Comparison of ENCODE assay signal across 15 cellular contexts in the genomic region with DNA sequence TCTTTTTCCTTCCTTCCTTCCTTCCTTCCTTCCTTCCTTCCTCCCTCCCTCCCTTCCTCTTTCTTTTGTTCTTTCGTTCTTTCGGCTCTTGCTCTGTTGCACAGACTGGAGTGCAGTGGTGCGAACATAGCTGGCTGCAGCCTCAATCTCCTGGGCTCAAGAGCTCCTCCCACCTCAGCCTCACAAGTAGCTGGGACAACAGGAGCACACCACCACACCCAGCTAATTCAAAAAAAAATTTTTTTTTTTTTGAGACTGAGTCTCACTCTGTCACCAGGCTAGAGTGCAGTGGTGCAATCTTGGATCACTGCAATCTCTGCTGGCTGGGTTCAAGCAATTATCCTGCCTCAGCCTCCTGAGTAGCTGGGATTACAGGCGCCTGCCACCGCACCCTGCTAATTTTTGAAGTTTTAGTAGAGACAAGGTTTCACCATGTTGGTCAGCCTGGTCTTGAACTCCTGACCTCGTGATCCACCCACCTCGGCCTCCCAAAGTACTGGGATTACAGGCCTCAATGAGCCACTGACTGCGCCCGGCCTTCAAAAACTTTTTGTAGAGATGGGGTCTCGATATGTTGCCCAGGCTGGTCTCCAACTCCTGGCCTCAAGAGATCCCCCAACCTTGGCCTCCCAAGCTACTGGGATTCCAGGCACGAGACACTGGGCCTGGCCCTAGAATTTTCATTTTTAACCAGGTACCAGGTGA. TPM values are rescaled to one million over a fixed set of nuclear protein-coding genes. Genes with fewer than 3 reads are reported as not detected.
"Had no signal": no experiment of that assay in that cellular context is flagged by ENCODE, and none has a peak within 500 bp of the region (broad histone marks: within the 10 kb centered on the region; RNA-seq: fewer than 3 reads in every experiment).

No MANE protein-coding gene starts in this region.

RNA-seq across cellular contexts. Expression of gene GOLGA6L7, which starts 13.3 kb away (rescaled TPM):
- total RNA-seq: activated CD4-positive, alpha-beta memory T cell treated with anti-CD3 and anti-CD28 coated beads, Interleukin-2, amount 10 ng/mL, durations not matched to agents 7 days and 5 days; activated CD4-positive, alpha-beta T cell treated with anti-CD3 and anti-CD28 coated beads, Interleukin-2, amount 10 ng/mL, durations not matched to agents 7 days and 5 days; activated naive CD4-positive, alpha-beta T cell treated with anti-CD3 and anti-CD28 coated beads, Interleukin-2, amount 50 U/mL, for 72 hours; activated naive CD8-positive, alpha-beta T cell treated with anti-CD3 and anti-CD28 coated beads, Interleukin-2, amount 10 ng/mL, durations not matched to agents 7 days and 5 days; activated T-cell treated with anti-CD3 and anti-CD28 coated beads, Interleukin-2, amount 50 U/mL, for 72 hours; astrocyte; bronchial epithelial cell; chondrocyte; dermis blood vessel endothelial cell; esophagus muscularis mucosa; foreskin keratinocyte; gastrocnemius medialis; heart left ventricle; T-helper 1 cell treated with Interleukin-12 subunit alpha and Interleukin-12 subunit beta and Interleukin-4 antibody, amounts not matched to agents 30 ng/mL and 1 ng/mL, for 36 hours; WTC11 had no signal
- polyA plus RNA-seq: foreskin keratinocyte, heart left ventricle had no signal
